Comparison of ENCODE assay signal across 18 cellular contexts in the genomic region with DNA sequence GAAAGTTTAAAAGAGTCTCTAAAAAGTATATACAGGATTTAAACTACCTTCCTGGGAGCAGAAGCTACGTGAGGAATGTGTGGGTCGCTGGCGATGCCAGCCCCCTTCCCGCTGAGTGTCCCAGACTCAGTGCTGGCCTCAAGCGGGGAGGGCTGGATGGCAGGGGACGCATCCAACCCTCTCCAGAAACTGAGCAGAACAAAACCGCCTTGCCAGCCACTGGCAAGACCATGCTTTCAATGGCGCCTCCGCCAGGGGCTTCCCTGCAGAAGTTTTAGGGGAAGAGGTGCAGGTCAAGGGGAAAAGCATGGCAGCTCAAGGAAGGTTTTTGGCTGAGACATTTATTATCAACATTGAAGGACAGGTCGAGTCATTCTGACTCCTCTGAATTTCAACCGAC. TPM values are rescaled to one million over a fixed set of nuclear protein-coding genes. Genes with fewer than 3 reads are reported as not detected.
A peak's percentile ranks its signal among the peaks of the same experiment; 100 is the strongest.
DNase-seq lines count a peak whose midpoint lies in the region; FAIRE-seq and TF ChIP-seq lines count a peak whose summit lies in the region.
"Had no signal": no experiment of that assay in that cellular context is flagged by ENCODE, and none has a peak within 500 bp of the region (broad histone marks: within the 10 kb centered on the region; RNA-seq: fewer than 3 reads in every experiment).

No MANE protein-coding gene starts in this region.

- no peak for TF ChIP-seq POLR2A in GM12892 (IDR thresholded peaks at IDR 0.05; ENCODE audit: low read depth, low read length)

- H3K36me3 ChIP-seq in HUES6 (ENCODE audit: control insufficient read depth, insufficient read depth, low read length), result peaks cover 50% of the 10 kb centered on the region
- peaks cover 31% of the 10 kb centered on the region for H3K36me3 ChIP-seq in SK-N-MC (ENCODE audit: insufficient read depth, low read length)

- no peak overlapping the region for H3K4me3 ChIP-seq in HUES6 (ENCODE audit: low read depth, low read length)
- no peak overlapping the region for H3K4me3 ChIP-seq in SK-N-MC
- H3K4me3 ChIP-seq: HAP-1, SJSA1 had no signal

- H3K9me3 ChIP-seq in HUES6 (ENCODE audit: control insufficient read depth, insufficient read depth, low read depth, low read length) (no peaks in the 10 kb centered on the region), SK-N-MC (ENCODE audit: low read depth, low read length) (no peaks in the 10 kb centered on the region)
- H3K9me3 ChIP-seq: Caco-2, HAP-1, SJSA1 had no signal

- no peaks in the 10 kb centered on the region for H3K27me3 ChIP-seq in HUES6 (ENCODE audit: control insufficient read depth, insufficient read depth, low read length)
- H3K27me3 ChIP-seq: SJSA1 had no signal

- H3K27ac ChIP-seq in HUES6 (ENCODE audit: low read depth, low read length), result peak overlapping the region; percentile 6; the same call in 1 of the 2 replicates
- peak overlapping the region; percentile 25; the same call in 1 of the 2 replicates for H3K27ac ChIP-seq in SK-N-MC
- H3K27ac ChIP-seq: SJSA1 had no signal

- peaks cover 15% of the 10 kb centered on the region for H3K4me1 ChIP-seq in HUES6 (ENCODE audit: control insufficient read depth, insufficient read depth, low read length)
- H3K4me1 ChIP-seq: Caco-2, SJSA1 had no signal

- H3K9ac ChIP-seq in HUES6 (ENCODE audit: low read length), result no peak overlapping the region
- no peak overlapping the region for H3K9ac ChIP-seq in SK-N-MC (ENCODE audit: insufficient read length)

- DNase-seq in SK-N-MC (ENCODE audit: low read depth, low spot score) (no peak), mesenteric fat pad (ENCODE audit: low spot score) (peak; percentile 22), GM12892 (ENCODE audit: insufficient read length) (no peak), KG1 (lab: John Stamatoyannopoulos, UW) (no peak), NCI-H128 (lab: John Stamatoyannopoulos, UW; ENCODE audit: unreplicated experiment) (no peak)
- no peak for DNase-seq in activated naive CD4-positive, alpha-beta T cell treated with Interleukin-2 at 50 U/mL for 16 hours
- DNase-seq: Caco-2; CD4-positive, CD25-positive, alpha-beta regulatory T cell; EL; NCI-H1092 treated with DMSO at 0.1 percent for 48 hours; NCI-H187; NCI-H345; NCI-H69; SW 1271 had no signal

- no peak for FAIRE-seq in GM12892 (lab: Jason Lieb, UNC)
- FAIRE-seq: GM19239 had no signal

RNA-seq across cellular contexts. Expression of a gene that starts 26.1 kb away (rescaled TPM):
- 165 TPM for total RNA-seq in mesenteric fat pad
- polyA plus RNA-seq in GM12892 (2012; ENCODE audit: missing spikeins), result 31.4 TPM

RNA-seq across cellular contexts. Expression of a gene that starts 28.0 kb away (rescaled TPM):
- total RNA-seq in mesenteric fat pad, result 45.5 TPM
- 22.5 TPM for polyA plus RNA-seq in GM12892 (2012; ENCODE audit: missing spikeins)

RNA-seq across cellular contexts. Expression of a gene that starts 59.6 kb away (rescaled TPM):
- 27.7 TPM for total RNA-seq in mesenteric fat pad
- polyA plus RNA-seq in GM12892 (2012; ENCODE audit: missing spikeins), result 20.3 TPM
